ENCODE assay signal across 8 cellular contexts in genomic region chr20:50992733-50993457, GRCh38. TPM values are rescaled to one million over a fixed set of nuclear protein-coding genes. Genes with fewer than 3 reads are reported as not detected.
DNase-seq lines count a peak whose midpoint lies in the region; FAIRE-seq and TF ChIP-seq lines count a peak whose summit lies in the region.

No MANE protein-coding gene starts in this region.

- H3K4me3 ChIP-seq in AG04450 (ENCODE audit: low read depth, low read length) = no peak overlapping the region
- H3K4me3 ChIP-seq in GM12864 (ENCODE audit: low read depth, low read length) = no peak overlapping the region
- H3K4me3 ChIP-seq in NT2/D1 (ENCODE audit: insufficient read length, low read depth) = no peak overlapping the region
- H3K4me3 ChIP-seq in astrocyte (ENCODE audit: insufficient read depth, low read depth, low read length) = no peak overlapping the region

- peaks cover 5% of the 10 kb centered on the region for H3K27me3 Mint-ChIP-seq in astrocyte (ENCODE audit: low read depth, unreplicated experiment)

- no peaks in the 10 kb centered on the region for H3K79me2 ChIP-seq in astrocyte (ENCODE audit: insufficient read depth, low read length)

- TF ChIP-seq CTCF in AG04450 (IDR thresholded peaks at IDR 0.05; ENCODE audit: low read depth, low read length) (peak; percentile 75), GM12864 (IDR thresholded peaks at IDR 0.05; ENCODE audit: low read depth, low read length, missing control alignments) (peak; percentile 69), astrocyte (IDR thresholded peaks at IDR 0.05; ENCODE audit: insufficient read depth, low read depth, low read length) (peak; percentile 83)

- H3K9ac ChIP-seq in NT2/D1 (ENCODE audit: insufficient read length, low read depth) (peak overlapping the region; percentile 22), astrocyte (ENCODE audit: low read length) (no peak overlapping the region)

- H3K27ac ChIP-seq in AG04450 (ENCODE audit: low read depth, low read length) (no peak overlapping the region), astrocyte (ENCODE audit: low read depth, low read length) (no peak overlapping the region)

- H3K9me3 Mint-ChIP-seq in astrocyte (ENCODE audit: unreplicated experiment) = no peaks in the 10 kb centered on the region

- peak; percentile 49 for FAIRE-seq in astrocyte (lab: Jason Lieb, UNC)

- no peaks in the 10 kb centered on the region for H3K36me3 Mint-ChIP-seq in astrocyte (ENCODE audit: low read depth, unreplicated experiment)

- peak overlapping the region; percentile 39 for H2AFZ ChIP-seq in astrocyte (ENCODE audit: low read depth, low read length)

- no peak overlapping the region for H3K4me2 ChIP-seq in astrocyte (ENCODE audit: low read length)

- H3K27me3 ChIP-seq in AG04450 (ENCODE audit: control insufficient read depth, insufficient read depth, low read length) (no peaks in the 10 kb centered on the region), NT2/D1 (ENCODE audit: insufficient read depth, insufficient read length) (no peaks in the 10 kb centered on the region), astrocyte (ENCODE audit: insufficient read depth, low read length) (no peaks in the 10 kb centered on the region)

- H4K20me1 ChIP-seq in astrocyte (ENCODE audit: insufficient read depth, low read length) = no peaks in the 10 kb centered on the region

- H3K9me3 ChIP-seq in AG04450 (ENCODE audit: control insufficient read depth, insufficient read depth, low read length) (no peaks in the 10 kb centered on the region), NT2/D1 (ENCODE audit: insufficient read depth, low read length) (peaks cover 9% of the 10 kb centered on the region; the same call in 1 of the 2 replicates), astrocyte (ENCODE audit: insufficient read depth, low read depth, low read length) (no peaks in the 10 kb centered on the region)

- DNase-seq in AG04450 (ENCODE audit: low read depth, low spot score) (no peak), GM12864 (ENCODE audit: low read depth) (peak; percentile 33), HT-29 (ENCODE audit: low spot score) (peak; percentile 93), NT2/D1 (ENCODE audit: low read depth, low spot score) (peak; percentile 91), astrocyte (ENCODE audit: low read depth) (peak; percentile 61), iPS-NIHi11 (ENCODE audit: low spot score) (peak; percentile 100)
- DNase-seq in stimulated activated CD8-positive, alpha-beta memory T cell treated with anti-CD3 and anti-CD28 coated beads, Interleukin-4, amount 100 ng/mL, for 24 hours (ENCODE audit: low read depth) = peak; percentile 15
- no peak for DNase-seq in effector CD4-positive, alpha-beta T cell

- no peak overlapping the region for H3K4me3 Mint-ChIP-seq in astrocyte (ENCODE audit: unreplicated experiment)

- POLR2A ChIA-PET in AG04450 (lab: Yijun Ruan, JAX) = no interaction called here

- CTCF ChIA-PET in AG04450 (lab: Charles Lee) = interaction anchor here (0.5 to 8.0 kb wide), 29 partner anchors 10 to 1135 kb away, joined by 3 to 295 read pairs (median 4); partner anchors contain the start of gene BCAS4

- H3K4me1 ChIP-seq in NT2/D1 (ENCODE audit: insufficient read depth, insufficient read length) (peaks cover 7% of the 10 kb centered on the region), astrocyte (ENCODE audit: insufficient read depth, low read length) (peaks cover 16% of the 10 kb centered on the region)

- H3K27ac Mint-ChIP-seq in astrocyte (ENCODE audit: unreplicated experiment) = peak overlapping the region; percentile 47

- H3K4me1 Mint-ChIP-seq in astrocyte (ENCODE audit: low read depth, unreplicated experiment) = peaks cover 9% of the 10 kb centered on the region

- H3K36me3 ChIP-seq in NT2/D1 (ENCODE audit: insufficient read depth, insufficient read length, low read length) (no peaks in the 10 kb centered on the region), astrocyte (ENCODE audit: insufficient read depth, low read length) (no peaks in the 10 kb centered on the region)

RNA-seq across cellular contexts. Expression of gene KCNG1, which starts 30.0 kb away (rescaled TPM):
- 16.0 and 20.3 TPM in 2 replicates for polyA plus RNA-seq in AG04450 (2011; rRNA removed)
- polyA minus RNA-seq in AG04450 (2011; rRNA and poly(A)+ RNA removed) = 12.3 and 15.2 TPM in 2 replicates
- total RNA-seq in HT-29 (2014; rRNA removed; shearing (Covaris generic)) = not detected in 2 replicates
- 45.5 and 45.9 TPM in 2 replicates for total RNA-seq in astrocyte

RNA-seq across cellular contexts. Expression of gene MOCS3, which starts 34.3 kb away (rescaled TPM):
- 3.8 and 4.0 TPM in 2 replicates for polyA plus RNA-seq in AG04450 (2011; rRNA removed)
- polyA minus RNA-seq in AG04450 (2011; rRNA and poly(A)+ RNA removed) = 5.0 and 6.6 TPM in 2 replicates
- total RNA-seq in HT-29 (2014; rRNA removed; shearing (Covaris generic)) = 14.9 and 16.3 TPM in 2 replicates
- total RNA-seq in astrocyte = 5.8 and 6.3 TPM in 2 replicates

RNA-seq across cellular contexts. Expression of gene DPM1, which starts 34.6 kb away (rescaled TPM):
- 48.6 and 67.5 TPM in 2 replicates for polyA plus RNA-seq in AG04450 (2011; rRNA removed)
- 20.9 and 23.1 TPM in 2 replicates for polyA minus RNA-seq in AG04450 (2011; rRNA and poly(A)+ RNA removed)
- total RNA-seq in HT-29 (2014; rRNA removed; shearing (Covaris generic)) = 69.7 and 76.9 TPM in 2 replicates
- total RNA-seq in astrocyte = 57.9 and 63.4 TPM in 2 replicates

Comparison
In these comparisons a context has a peak if more than half of its experiments do, and no peak if none do; other contexts are left out.
1. DNase-seq: peak in GM12864 (single experiment), HT-29 (single experiment), NT2/D1 (single experiment), astrocyte (single experiment), iPS-NIHi11 (single experiment) and stimulated activated CD8-positive, alpha-beta memory T cell treated with anti-CD3 and anti-CD28 coated beads, Interleukin-4, amount 100 ng/mL, for 24 hours (single experiment); none in AG04450 (single experiment) and effector CD4-positive, alpha-beta T cell (single experiment).
2. RNA of gene KCNG1, which starts 30.0 kb away (total RNA-seq): 45.5 to 45.9 TPM in astrocyte; not detected in HT-29; every median in the first group is over 10 times any median in the second.
3. Peak in every context shown above with its lines, with median percentiles within 50 percentile points of each other: CTCF ChIP-seq.